In the genomic region with DNA sequence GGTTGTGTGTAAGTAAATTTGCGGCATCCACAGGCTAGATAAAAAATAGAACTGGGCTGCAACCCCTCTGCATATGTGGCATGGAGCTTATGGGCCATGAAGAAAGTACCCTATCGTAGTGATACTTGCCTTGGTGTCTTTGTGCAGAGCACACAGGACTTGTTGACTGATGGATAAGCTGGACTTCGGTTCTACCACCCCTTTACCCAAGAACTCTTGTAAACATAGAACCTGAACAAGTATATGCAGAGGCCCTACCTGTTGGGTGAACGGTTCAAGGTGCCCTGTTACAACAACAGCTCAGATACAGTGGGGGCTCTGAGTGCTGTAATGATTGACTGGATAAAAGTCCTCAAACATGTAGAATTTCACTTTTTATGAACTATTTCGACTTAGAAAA, we compare ENCODE assay signal across 1 cellular context.
A peak's percentile ranks its signal among the peaks of the same experiment; 100 is the strongest.
TF ChIP-seq lines count a peak whose summit lies in the region.

No MANE protein-coding gene starts in this region.

TF ChIP-seq in HepG2, 621 proteins besides CTCF, POLR2A, EP300 and RAD21 (continued from another document and continues in another):
- TF ChIP-seq, protein P1, sequence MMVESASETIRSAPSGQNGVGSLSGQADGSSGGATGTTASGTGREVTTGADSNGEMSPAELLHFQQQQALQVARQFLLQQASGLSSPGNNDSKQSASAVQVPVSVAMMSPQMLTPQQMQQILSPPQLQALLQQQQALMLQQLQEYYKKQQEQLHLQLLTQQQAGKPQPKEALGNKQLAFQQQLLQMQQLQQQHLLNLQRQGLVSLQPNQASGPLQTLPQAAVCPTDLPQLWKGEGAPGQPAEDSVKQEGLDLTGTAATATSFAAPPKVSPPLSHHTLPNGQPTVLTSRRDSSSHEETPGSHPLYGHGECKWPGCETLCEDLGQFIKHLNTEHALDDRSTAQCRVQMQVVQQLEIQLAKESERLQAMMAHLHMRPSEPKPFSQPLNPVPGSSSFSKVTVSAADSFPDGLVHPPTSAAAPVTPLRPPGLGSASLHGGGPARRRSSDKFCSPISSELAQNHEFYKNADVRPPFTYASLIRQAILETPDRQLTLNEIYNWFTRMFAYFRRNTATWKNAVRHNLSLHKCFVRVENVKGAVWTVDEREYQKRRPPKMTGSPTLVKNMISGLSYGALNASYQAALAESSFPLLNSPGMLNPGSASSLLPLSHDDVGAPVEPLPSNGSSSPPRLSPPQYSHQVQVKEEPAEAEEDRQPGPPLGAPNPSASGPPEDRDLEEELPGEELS (CRISPR knock-in tag; IDR thresholded peaks at IDR 0.05): peak; percentile 94
- no peak for TF ChIP-seq ZNF20 (CRISPR knock-in tag; IDR thresholded peaks at IDR 0.05)
- 0 out of 2 replicates have a peak, but pooled peaks have one; percentile 43 for TF ChIP-seq REPIN1 (CRISPR knock-in tag; IDR thresholded peaks at IDR 0.05; ENCODE audit: borderline replicate concordance, low read depth)
- TF ChIP-seq ZFP36L1 (CRISPR knock-in tag; IDR thresholded peaks at IDR 0.05): no peak
- TF ChIP-seq, protein P2, sequence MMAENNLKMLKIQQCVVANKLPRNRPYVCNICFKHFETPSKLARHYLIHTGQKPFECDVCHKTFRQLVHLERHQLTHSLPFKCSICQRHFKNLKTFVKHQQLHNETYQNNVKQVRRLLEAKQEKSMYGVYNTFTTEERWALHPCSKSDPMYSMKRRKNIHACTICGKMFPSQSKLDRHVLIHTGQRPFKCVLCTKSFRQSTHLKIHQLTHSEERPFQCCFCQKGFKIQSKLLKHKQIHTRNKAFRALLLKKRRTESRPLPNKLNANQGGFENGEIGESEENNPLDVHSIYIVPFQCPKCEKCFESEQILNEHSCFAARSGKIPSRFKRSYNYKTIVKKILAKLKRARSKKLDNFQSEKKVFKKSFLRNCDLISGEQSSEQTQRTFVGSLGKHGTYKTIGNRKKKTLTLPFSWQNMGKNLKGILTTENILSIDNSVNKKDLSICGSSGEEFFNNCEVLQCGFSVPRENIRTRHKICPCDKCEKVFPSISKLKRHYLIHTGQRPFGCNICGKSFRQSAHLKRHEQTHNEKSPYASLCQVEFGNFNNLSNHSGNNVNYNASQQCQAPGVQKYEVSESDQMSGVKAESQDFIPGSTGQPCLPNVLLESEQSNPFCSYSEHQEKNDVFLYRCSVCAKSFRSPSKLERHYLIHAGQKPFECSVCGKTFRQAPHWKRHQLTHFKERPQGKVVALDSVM (CRISPR knock-in tag; IDR thresholded peaks at IDR 0.05): no peak
- TF ChIP-seq MBNL3 (CRISPR knock-in tag; conservative IDR thresholded peaks at IDR 0.05): no peak
- TF ChIP-seq, protein P3, sequence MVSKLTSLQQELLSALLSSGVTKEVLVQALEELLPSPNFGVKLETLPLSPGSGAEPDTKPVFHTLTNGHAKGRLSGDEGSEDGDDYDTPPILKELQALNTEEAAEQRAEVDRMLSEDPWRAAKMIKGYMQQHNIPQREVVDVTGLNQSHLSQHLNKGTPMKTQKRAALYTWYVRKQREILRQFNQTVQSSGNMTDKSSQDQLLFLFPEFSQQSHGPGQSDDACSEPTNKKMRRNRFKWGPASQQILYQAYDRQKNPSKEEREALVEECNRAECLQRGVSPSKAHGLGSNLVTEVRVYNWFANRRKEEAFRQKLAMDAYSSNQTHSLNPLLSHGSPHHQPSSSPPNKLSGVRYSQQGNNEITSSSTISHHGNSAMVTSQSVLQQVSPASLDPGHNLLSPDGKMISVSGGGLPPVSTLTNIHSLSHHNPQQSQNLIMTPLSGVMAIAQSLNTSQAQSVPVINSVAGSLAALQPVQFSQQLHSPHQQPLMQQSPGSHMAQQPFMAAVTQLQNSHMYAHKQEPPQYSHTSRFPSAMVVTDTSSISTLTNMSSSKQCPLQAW (CRISPR knock-in tag; IDR thresholded peaks at IDR 0.05): peak; percentile 88
- no peak; the same call in 1 of the 2 replicates for TF ChIP-seq NR2C2 (CRISPR knock-in tag; IDR thresholded peaks at IDR 0.05; ENCODE audit: borderline replicate concordance)
- no peak for TF ChIP-seq FIP1L1 (IDR thresholded peaks at IDR 0.05; ENCODE audit: borderline replicate concordance, insufficient read depth, low read depth, low read length)
- TF ChIP-seq ZNF883 (CRISPR knock-in tag; IDR thresholded peaks at IDR 0.05; ENCODE audit: not compliant biosample characterization): no peak
- TF ChIP-seq, protein P4, sequence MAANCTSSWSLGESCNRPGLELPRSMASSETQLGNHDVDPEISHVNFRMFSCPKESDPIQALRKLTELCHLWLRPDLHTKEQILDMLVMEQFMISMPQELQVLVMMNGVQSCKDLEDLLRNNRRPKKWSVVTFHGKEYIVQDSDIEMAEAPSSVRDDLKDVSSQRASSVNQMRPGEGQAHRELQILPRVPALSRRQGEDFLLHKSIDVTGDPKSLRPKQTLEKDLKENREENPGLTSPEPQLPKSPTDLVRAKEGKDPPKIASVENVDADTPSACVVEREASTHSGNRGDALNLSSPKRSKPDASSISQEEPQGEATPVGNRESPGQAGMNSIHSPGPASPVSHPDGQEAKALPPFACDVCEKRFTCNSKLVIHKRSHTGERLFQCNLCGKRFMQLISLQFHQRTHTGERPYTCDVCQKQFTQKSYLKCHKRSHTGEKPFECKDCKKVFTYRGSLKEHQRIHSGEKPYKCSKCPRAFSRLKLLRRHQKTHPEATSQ (CRISPR knock-in tag; IDR thresholded peaks at IDR 0.05; ENCODE audit: borderline replicate concordance): no peak
- peak; percentile 77 for TF ChIP-seq ZSCAN9 (CRISPR knock-in tag; IDR thresholded peaks at IDR 0.05; ENCODE audit: borderline replicate concordance)
- TF ChIP-seq, protein P5, sequence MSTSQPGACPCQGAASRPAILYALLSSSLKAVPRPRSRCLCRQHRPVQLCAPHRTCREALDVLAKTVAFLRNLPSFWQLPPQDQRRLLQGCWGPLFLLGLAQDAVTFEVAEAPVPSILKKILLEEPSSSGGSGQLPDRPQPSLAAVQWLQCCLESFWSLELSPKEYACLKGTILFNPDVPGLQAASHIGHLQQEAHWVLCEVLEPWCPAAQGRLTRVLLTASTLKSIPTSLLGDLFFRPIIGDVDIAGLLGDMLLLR (CRISPR knock-in tag; IDR thresholded peaks at IDR 0.05): no peak
- TF ChIP-seq ZSCAN20 (CRISPR knock-in tag; IDR thresholded peaks at IDR 0.05; ENCODE audit: borderline replicate concordance): no peak
- no peak for TF ChIP-seq NR2F6 (IDR thresholded peaks at IDR 0.05)
- peak; percentile 77 for TF ChIP-seq NR2F6 (CRISPR knock-in tag; IDR thresholded peaks at IDR 0.05)
- TF ChIP-seq RNF2 (conservative IDR thresholded peaks at IDR 0.05; ENCODE audit: low read depth): no peak
- TF ChIP-seq, protein P6, sequence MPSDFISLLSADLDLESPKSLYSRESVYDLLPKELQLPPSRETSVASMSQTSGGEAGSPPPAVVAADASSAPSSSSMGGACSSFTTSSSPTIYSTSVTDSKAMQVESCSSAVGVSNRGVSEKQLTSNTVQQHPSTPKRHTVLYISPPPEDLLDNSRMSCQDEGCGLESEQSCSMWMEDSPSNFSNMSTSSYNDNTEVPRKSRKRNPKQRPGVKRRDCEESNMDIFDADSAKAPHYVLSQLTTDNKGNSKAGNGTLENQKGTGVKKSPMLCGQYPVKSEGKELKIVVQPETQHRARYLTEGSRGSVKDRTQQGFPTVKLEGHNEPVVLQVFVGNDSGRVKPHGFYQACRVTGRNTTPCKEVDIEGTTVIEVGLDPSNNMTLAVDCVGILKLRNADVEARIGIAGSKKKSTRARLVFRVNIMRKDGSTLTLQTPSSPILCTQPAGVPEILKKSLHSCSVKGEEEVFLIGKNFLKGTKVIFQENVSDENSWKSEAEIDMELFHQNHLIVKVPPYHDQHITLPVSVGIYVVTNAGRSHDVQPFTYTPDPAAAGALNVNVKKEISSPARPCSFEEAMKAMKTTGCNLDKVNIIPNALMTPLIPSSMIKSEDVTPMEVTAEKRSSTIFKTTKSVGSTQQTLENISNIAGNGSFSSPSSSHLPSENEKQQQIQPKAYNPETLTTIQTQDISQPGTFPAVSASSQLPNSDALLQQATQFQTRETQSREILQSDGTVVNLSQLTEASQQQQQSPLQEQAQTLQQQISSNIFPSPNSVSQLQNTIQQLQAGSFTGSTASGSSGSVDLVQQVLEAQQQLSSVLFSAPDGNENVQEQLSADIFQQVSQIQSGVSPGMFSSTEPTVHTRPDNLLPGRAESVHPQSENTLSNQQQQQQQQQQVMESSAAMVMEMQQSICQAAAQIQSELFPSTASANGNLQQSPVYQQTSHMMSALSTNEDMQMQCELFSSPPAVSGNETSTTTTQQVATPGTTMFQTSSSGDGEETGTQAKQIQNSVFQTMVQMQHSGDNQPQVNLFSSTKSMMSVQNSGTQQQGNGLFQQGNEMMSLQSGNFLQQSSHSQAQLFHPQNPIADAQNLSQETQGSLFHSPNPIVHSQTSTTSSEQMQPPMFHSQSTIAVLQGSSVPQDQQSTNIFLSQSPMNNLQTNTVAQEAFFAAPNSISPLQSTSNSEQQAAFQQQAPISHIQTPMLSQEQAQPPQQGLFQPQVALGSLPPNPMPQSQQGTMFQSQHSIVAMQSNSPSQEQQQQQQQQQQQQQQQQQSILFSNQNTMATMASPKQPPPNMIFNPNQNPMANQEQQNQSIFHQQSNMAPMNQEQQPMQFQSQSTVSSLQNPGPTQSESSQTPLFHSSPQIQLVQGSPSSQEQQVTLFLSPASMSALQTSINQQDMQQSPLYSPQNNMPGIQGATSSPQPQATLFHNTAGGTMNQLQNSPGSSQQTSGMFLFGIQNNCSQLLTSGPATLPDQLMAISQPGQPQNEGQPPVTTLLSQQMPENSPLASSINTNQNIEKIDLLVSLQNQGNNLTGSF (CRISPR knock-in tag; IDR thresholded peaks at IDR 0.05): no peak
- no peak for TF ChIP-seq ZNF546 (CRISPR knock-in tag; conservative IDR thresholded peaks at IDR 0.05)
- no peak for TF ChIP-seq SP1 (IDR thresholded peaks at IDR 0.05)
- no peak for TF ChIP-seq SP1 (CRISPR knock-in tag; IDR thresholded peaks at IDR 0.05)
- peak; percentile 67; the same call in 1 of the 2 replicates for TF ChIP-seq MEIS2 (CRISPR knock-in tag; IDR thresholded peaks at IDR 0.05)
- TF ChIP-seq NAIF1 (CRISPR knock-in tag; IDR thresholded peaks at IDR 0.05; ENCODE audit: borderline replicate concordance): no peak
- TF ChIP-seq FOXC1 (CRISPR knock-in tag; IDR thresholded peaks at IDR 0.05; ENCODE audit: borderline replicate concordance): no peak
- no peak for TF ChIP-seq NRL (CRISPR knock-in tag; IDR thresholded peaks at IDR 0.05; ENCODE audit: borderline replicate concordance)
- no peak for TF ChIP-seq ZNF180 (CRISPR knock-in tag; IDR thresholded peaks at IDR 0.05; ENCODE audit: borderline replicate concordance, low read depth)
- peak; percentile 85; the same call in 1 of the 2 replicates for TF ChIP-seq FOXJ3 (CRISPR knock-in tag; IDR thresholded peaks at IDR 0.05; ENCODE audit: borderline replicate concordance)
- TF ChIP-seq ARHGAP35 (CRISPR knock-in tag; IDR thresholded peaks at IDR 0.05; ENCODE audit: borderline replicate concordance): no peak
- no peak for TF ChIP-seq GPN1 (CRISPR knock-in tag; IDR thresholded peaks at IDR 0.05; ENCODE audit: borderline replicate concordance)
- no peak for TF ChIP-seq ZNF607 (CRISPR knock-in tag; IDR thresholded peaks at IDR 0.05; ENCODE audit: borderline replicate concordance)
- TF ChIP-seq, protein P7, sequence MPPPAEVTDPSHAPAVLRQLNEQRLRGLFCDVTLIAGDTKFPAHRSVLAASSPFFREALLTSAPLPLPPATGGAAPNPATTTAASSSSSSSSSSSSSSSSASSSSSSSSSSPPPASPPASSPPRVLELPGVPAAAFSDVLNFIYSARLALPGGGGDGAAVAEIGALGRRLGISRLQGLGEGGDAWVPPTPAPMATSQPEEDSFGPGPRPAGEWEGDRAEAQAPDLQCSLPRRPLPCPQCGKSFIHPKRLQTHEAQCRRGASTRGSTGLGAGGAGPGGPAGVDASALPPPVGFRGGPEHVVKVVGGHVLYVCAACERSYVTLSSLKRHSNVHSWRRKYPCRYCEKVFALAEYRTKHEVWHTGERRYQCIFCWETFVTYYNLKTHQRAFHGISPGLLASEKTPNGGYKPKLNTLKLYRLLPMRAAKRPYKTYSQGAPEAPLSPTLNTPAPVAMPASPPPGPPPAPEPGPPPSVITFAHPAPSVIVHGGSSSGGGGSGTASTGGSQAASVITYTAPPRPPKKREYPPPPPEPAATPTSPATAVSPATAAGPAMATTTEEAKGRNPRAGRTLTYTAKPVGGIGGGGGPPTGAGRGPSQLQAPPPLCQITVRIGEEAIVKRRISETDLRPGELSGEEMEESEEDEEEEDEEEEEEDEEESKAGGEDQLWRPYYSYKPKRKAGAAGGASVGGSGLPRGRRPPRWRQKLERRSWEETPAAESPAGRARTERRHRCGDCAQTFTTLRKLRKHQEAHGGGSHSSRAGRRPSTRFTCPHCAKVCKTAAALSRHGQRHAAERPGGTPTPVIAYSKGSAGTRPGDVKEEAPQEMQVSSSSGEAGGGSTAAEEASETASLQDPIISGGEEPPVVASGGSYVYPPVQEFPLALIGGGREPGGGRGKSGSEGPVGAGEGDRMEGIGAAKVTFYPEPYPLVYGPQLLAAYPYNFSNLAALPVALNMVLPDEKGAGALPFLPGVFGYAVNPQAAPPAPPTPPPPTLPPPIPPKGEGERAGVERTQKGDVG (CRISPR knock-in tag; IDR thresholded peaks at IDR 0.05; ENCODE audit: borderline replicate concordance): no peak
- TF ChIP-seq, protein P8, sequence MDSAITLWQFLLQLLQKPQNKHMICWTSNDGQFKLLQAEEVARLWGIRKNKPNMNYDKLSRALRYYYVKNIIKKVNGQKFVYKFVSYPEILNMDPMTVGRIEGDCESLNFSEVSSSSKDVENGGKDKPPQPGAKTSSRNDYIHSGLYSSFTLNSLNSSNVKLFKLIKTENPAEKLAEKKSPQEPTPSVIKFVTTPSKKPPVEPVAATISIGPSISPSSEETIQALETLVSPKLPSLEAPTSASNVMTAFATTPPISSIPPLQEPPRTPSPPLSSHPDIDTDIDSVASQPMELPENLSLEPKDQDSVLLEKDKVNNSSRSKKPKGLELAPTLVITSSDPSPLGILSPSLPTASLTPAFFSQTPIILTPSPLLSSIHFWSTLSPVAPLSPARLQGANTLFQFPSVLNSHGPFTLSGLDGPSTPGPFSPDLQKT (CRISPR knock-in tag; IDR thresholded peaks at IDR 0.05; ENCODE audit: borderline replicate concordance): no peak
- no peak for TF ChIP-seq TCF12 (IDR thresholded peaks at IDR 0.05)
- TF ChIP-seq TCF12 (CRISPR knock-in tag; IDR thresholded peaks at IDR 0.05): peak; percentile 74; the same call in 1 of the 2 replicates
- no peak for TF ChIP-seq ZNF746 (CRISPR knock-in tag; IDR thresholded peaks at IDR 0.05)
- TF ChIP-seq MAZ (IDR thresholded peaks at IDR 0.05; ENCODE audit: borderline replicate concordance, low read depth, low read length): no peak
- no peak; the same call in 1 of the 2 replicates for TF ChIP-seq MAZ (CRISPR knock-in tag; IDR thresholded peaks at IDR 0.05; ENCODE audit: low read depth)
- TF ChIP-seq POLR2AphosphoS2 (IDR thresholded peaks at IDR 0.05; ENCODE audit: low read depth, low read length): no peak
- no peak; the same call in 1 of the 2 replicates for TF ChIP-seq FLYWCH1 (CRISPR knock-in tag; IDR thresholded peaks at IDR 0.05)
- peak; percentile 81 for TF ChIP-seq NCOA2 (CRISPR knock-in tag; IDR thresholded peaks at IDR 0.05)
- TF ChIP-seq FOXO1 (CRISPR knock-in tag; IDR thresholded peaks at IDR 0.05): peak; percentile 98
- TF ChIP-seq ZMYM3 (CRISPR knock-in tag; IDR thresholded peaks at IDR 0.05): peak; percentile 83; the same call in 1 of the 2 replicates
- TF ChIP-seq HOXA3 (CRISPR knock-in tag; IDR thresholded peaks at IDR 0.05): peak; percentile 65; the same call in 1 of the 2 replicates
- no peak for TF ChIP-seq ZNF382 (CRISPR knock-in tag; IDR thresholded peaks at IDR 0.05; ENCODE audit: borderline replicate concordance)
- no peak for TF ChIP-seq ZSCAN31 (CRISPR knock-in tag; IDR thresholded peaks at IDR 0.05; ENCODE audit: low read depth)
- no peak for TF ChIP-seq ZNF446 (CRISPR knock-in tag; IDR thresholded peaks at IDR 0.05)
- TF ChIP-seq KLF6 (CRISPR knock-in tag; IDR thresholded peaks at IDR 0.05): no peak
